Comparison of ENCODE assay signal across 8 cellular contexts in the genomic region with DNA sequence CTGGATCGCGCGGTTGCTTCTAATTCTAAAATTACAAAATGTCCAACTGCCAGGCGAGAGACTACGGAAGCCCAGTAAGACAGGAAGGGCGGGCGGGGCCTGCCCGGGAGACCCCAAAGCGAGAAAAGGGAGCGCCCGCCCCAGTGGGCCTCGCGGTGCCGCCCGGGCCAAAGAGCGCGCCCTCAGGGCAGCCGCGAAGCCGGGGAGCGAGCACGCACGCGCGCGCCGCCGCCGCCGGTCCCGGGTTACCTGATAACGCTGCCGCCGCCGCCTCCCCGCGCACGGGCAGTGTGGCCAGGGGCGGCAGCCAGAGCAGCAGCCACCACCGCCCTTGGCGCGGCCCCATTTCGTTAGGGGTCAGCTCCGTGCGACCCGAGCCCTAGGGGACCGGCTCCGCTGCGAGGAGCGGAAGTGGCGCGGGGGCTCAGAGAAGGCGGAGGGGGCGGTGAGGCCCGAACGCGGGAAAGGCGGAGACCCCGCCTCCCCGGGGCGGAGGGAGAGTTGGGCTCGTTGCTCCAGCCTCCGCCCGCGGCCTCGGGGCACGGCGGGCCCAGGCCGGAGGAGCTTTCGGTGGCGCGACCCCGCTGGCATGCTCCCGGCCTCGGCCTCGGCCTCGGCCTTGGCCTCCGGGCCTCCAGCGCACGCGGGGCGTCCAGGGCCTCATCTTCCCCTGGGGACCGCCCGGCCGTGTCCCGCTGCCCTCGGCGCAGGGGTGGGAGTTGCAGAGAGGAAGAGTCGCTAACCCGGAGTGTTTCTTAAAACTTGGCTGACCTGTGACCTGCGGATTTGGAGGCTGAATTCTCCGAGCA. TPM values are rescaled to one million over a fixed set of nuclear protein-coding genes. Genes with fewer than 3 reads are reported as not detected.
DNase-seq lines count a peak whose midpoint lies in the region; ATAC-seq, FAIRE-seq and TF ChIP-seq lines count a peak whose summit lies in the region.

TSS of gene NEMP2 (minus strand) at position 413 of the 809 bp plus-strand sequence. CDS start at position 346, 67 bp downstream.

- no peak for TF ChIP-seq CTCF in keratinocyte (optimal IDR thresholded peaks at IDR 0.05 in 1 of 3, IDR thresholded peaks at IDR 0.05 in 1 of 3, conservative IDR thresholded peaks at IDR 0.05 in 1 of 3; ENCODE audit: extremely low read depth in 1 of 3, insufficient read depth in 2 of 3, low read length in 3 of 3)

- peaks cover 2% of the 10 kb centered on the region for H3K9me3 ChIP-seq in keratinocyte (ENCODE audit: control insufficient read depth, low read depth, low read length)

- H3K9ac ChIP-seq in keratinocyte (ENCODE audit: control insufficient read depth, extremely low read depth, insufficient read depth, low read length) = peak within 1 kb of the TSS; percentile 86

- peak within 1 kb of the TSS; percentile 95 for H3K4me2 ChIP-seq in keratinocyte (ENCODE audit: control insufficient read depth, extremely low read depth, insufficient read depth, low read depth, low read length)

- peaks cover 3% of the 10 kb centered on the region for H3K79me2 ChIP-seq in keratinocyte (ENCODE audit: control insufficient read depth, insufficient read depth, low read length)

- peak; percentile 62 for DNase-seq in 8988T
- peak; percentile 83 for DNase-seq in NCI-H2171 (lab: John Stamatoyannopoulos, UW)
- peak; percentile 52 to 77 (median 68) for DNase-seq in activated CD4-positive, CD25-positive, alpha-beta regulatory T cell (lab: John Stamatoyannopoulos, UW)
- peak; percentile 83 for DNase-seq in central memory CD4-positive, alpha-beta T cell
- DNase-seq in keratinocyte (ENCODE audit: low read depth, low spot score) = no peak
- DNase-seq in stimulated activated CD4-positive, alpha-beta T cell treated with anti-CD3 and anti-CD28 coated beads, Interleukin-15, amount 100 ng/mL, for 48 hours (ENCODE audit: low read depth in 2 of 2) = peak; percentile 67 to 81

- peaks cover 36% of the 10 kb centered on the region for H3K4me1 ChIP-seq in keratinocyte (ENCODE audit: control insufficient read depth, extremely low read depth, insufficient read depth, low read length)

- H3K36me3 ChIP-seq in keratinocyte (ENCODE audit: control insufficient read depth in 2 of 2, extremely low read depth in 1 of 2, insufficient read depth in 2 of 2, low read length in 2 of 2) = no peaks in the 10 kb centered on the region

- no peaks in the 10 kb centered on the region for H3K9me1 ChIP-seq in keratinocyte (ENCODE audit: control insufficient read depth, extremely low read depth, insufficient read depth, low read length)

- dilution Hi-C loops in keratinocyte (cut with MboI; ENCODE audit: extremely low pct_ligation_motif_present, low sequenced_read_pairs) = no loop called here

- H2AFZ ChIP-seq in keratinocyte (ENCODE audit: control insufficient read depth, low read length) = peak within 1 kb of the TSS; percentile 99

- peak within 1 kb of the TSS; percentile 86 for H3K27ac ChIP-seq in keratinocyte (ENCODE audit: control insufficient read depth, insufficient read depth, low read length)

- no peaks in the 10 kb centered on the region for H3K27me3 ChIP-seq in keratinocyte (ENCODE audit: control insufficient read depth, extremely low read depth, insufficient read depth, low read length)

- H4K20me1 ChIP-seq in keratinocyte (ENCODE audit: control insufficient read depth, extremely low read depth, insufficient read depth, low read length) = no peaks in the 10 kb centered on the region

- H3K4me3 ChIP-seq in keratinocyte (ENCODE audit: control insufficient read depth in 2 of 3, extremely low read depth in 1 of 3, insufficient read depth in 2 of 3, low read depth in 1 of 3, low read length in 3 of 3) = peak within 1 kb of the TSS; percentile 55 to 89 (median 82)

- FAIRE-seq in keratinocyte (lab: Jason Lieb, UNC) = no peak

- ATAC-seq in GM18508 (IDR thresholded peaks at IDR 0.05; ENCODE audit: insufficient read depth, unreplicated experiment) (peak; percentile 50), HG02981 (IDR thresholded peaks at IDR 0.05; ENCODE audit: unreplicated experiment) (peak; percentile 65)

RNA-seq across cellular contexts. Expression of gene NEMP2, which starts in this region (rescaled TPM):
- 1.1 to 2.1 TPM (median 1.9 TPM) in 3 replicates for polyA plus RNA-seq in keratinocyte
- 1.2 TPM for polyA plus RNA-seq in keratinocyte (2011; ENCODE audit: low read depth)
- 0.62 and 0.91 TPM in 2 replicates for polyA plus RNA-seq in keratinocyte (2011; cell fraction: cytosol; rRNA removed)
- polyA plus RNA-seq in keratinocyte (2011; cell fraction: nucleus; rRNA removed) = 1.3 and 1.7 TPM in 2 replicates
- polyA plus RNA-seq in keratinocyte (2012; ENCODE audit: low replicate concordance) = 0.61 and 1.7 TPM in 2 replicates
- 0.49 to 5.1 TPM (median 1.8 TPM) in 3 replicates for polyA minus RNA-seq in keratinocyte
- polyA minus RNA-seq in keratinocyte (2011; cell fraction: cytosol; rRNA and poly(A)+ RNA removed) = 1.3 TPM
- 1.1 and 2.9 TPM in 2 replicates for polyA minus RNA-seq in keratinocyte (2011; cell fraction: nucleus; rRNA and poly(A)+ RNA removed)
